Comparison of ENCODE assay signal across 37 cellular contexts in genomic region chr9:2354856-2355255, GRCh38.
"Had no signal": no experiment of that assay in that cellular context is flagged by ENCODE, and none has a peak within 500 bp of the region (broad histone marks: within the 10 kb centered on the region; RNA-seq: fewer than 3 reads in every experiment).

No MANE protein-coding gene starts in this region.

- DNase-seq: activated CD4-positive, alpha-beta memory T cell treated with anti-CD3 and anti-CD28 coated beads, Interleukin-2, amount 10 ng/mL, durations not matched to agents 7 days and 5 days; activated CD4-positive, alpha-beta T cell treated with anti-CD3 and anti-CD28 coated beads for 1 hour; activated CD4-positive, alpha-beta T cell treated with anti-CD3 and anti-CD28 coated beads for 48 hours; activated CD4-positive, CD25-positive, alpha-beta regulatory T cell; activated CD8-positive, alpha-beta memory T cell treated with anti-CD3 and anti-CD28 coated beads for 24 hours; activated CD8-positive, alpha-beta memory T cell treated with anti-CD3 and anti-CD28 coated beads, Interleukin-2, amount 10 ng/mL, durations not matched to agents 7 days and 5 days; activated gamma-delta T cell; activated naive CD4-positive, alpha-beta T cell treated with Interleukin-2 at 50 U/mL for 16 hours; activated naive CD8-positive, alpha-beta T cell treated with anti-CD3 and anti-CD28 coated beads, Interleukin-2, amount 10 ng/mL, durations not matched to agents 7 days and 5 days; activated T-cell treated with anti-CD3 and anti-CD28 coated beads, Interleukin-2, amount 50 U/mL, for 1 hour; amygdala; NCI-H1092 treated with DMSO at 0.1 percent for 48 hours; NCI-H1417; NCI-H146; NCI-H187; NCI-H2029 treated with DMSO at 0.1 percent for 48 hours; NCI-H2107; NCI-H2171; NCI-H510A; NCI-H526; NCI-H748 treated with DMSO at 0.1 percent for 48 hours; NK-92 treated with Interleukin-12 subunit alpha and Interleukin-12 subunit beta, amount 100 ng/mL, for 24 hours; PC-3; Peyer's patch; RPMI8226; SHP77 treated with DMSO at 0.1 percent for 48 hours; T-cell; T-helper 17 cell; T-helper 9 cell had no signal

- H3K4me3 Mint-ChIP-seq: activated CD4-positive, alpha-beta memory T cell treated with anti-CD3 and anti-CD28 coated beads, Interleukin-2, amount 10 ng/mL, durations not matched to agents 7 days and 5 days; activated CD8-positive, alpha-beta memory T cell treated with anti-CD3 and anti-CD28 coated beads, Interleukin-2, amount 10 ng/mL, durations not matched to agents 7 days and 5 days; activated naive CD4-positive, alpha-beta T cell treated with anti-CD3 and anti-CD28 coated beads, Interleukin-2, amount 50 U/mL, for 24 hours; activated naive CD8-positive, alpha-beta T cell treated with anti-CD3 and anti-CD28 coated beads, Interleukin-2, amount 10 ng/mL, durations not matched to agents 7 days and 5 days; T-cell; T-helper 17 cell had no signal

- H3K27ac Mint-ChIP-seq: activated CD4-positive, alpha-beta memory T cell treated with anti-CD3 and anti-CD28 coated beads, Interleukin-2, amount 10 ng/mL, durations not matched to agents 7 days and 5 days; activated CD8-positive, alpha-beta memory T cell treated with anti-CD3 and anti-CD28 coated beads, Interleukin-2, amount 10 ng/mL, durations not matched to agents 7 days and 5 days; activated naive CD4-positive, alpha-beta T cell treated with anti-CD3 and anti-CD28 coated beads, Interleukin-2, amount 50 U/mL, for 24 hours; activated naive CD8-positive, alpha-beta T cell treated with anti-CD3 and anti-CD28 coated beads, Interleukin-2, amount 10 ng/mL, durations not matched to agents 7 days and 5 days; activated T-helper 2 cell treated with anti-CD3 and anti-CD28 coated beads, Interferon-gamma antibody, Interleukin-2, Interleukin-4, amounts not matched to agents 10 μg/mL and 5 μg/mL and 100 μg/mL, durations not matched to agents 14 hours and 24 hours and 36 hours; T-cell; T-helper 17 cell had no signal

- H3K4me3 ChIP-seq: ascending aorta, cardiac muscle cell, Peyer's patch, SJSA1 had no signal

- H3K27ac ChIP-seq: ascending aorta, cardiac muscle cell, KMS-11, Peyer's patch, SJSA1, VCaP had no signal

- H3K9me3 Mint-ChIP-seq: activated CD4-positive, alpha-beta memory T cell treated with anti-CD3 and anti-CD28 coated beads, Interleukin-2, amount 10 ng/mL, durations not matched to agents 7 days and 5 days; activated naive CD4-positive, alpha-beta T cell treated with anti-CD3 and anti-CD28 coated beads, Interleukin-2, amount 50 U/mL, for 24 hours; activated naive CD8-positive, alpha-beta T cell treated with anti-CD3 and anti-CD28 coated beads, Interleukin-2, amount 10 ng/mL, durations not matched to agents 7 days and 5 days; activated T-helper 2 cell treated with anti-CD3 and anti-CD28 coated beads, Interferon-gamma antibody, Interleukin-2, Interleukin-4, amounts not matched to agents 10 μg/mL and 5 μg/mL and 100 μg/mL, durations not matched to agents 14 hours and 24 hours and 36 hours; T-cell had no signal

- H3K36me3 ChIP-seq: ascending aorta, cardiac muscle cell, Peyer's patch, SJSA1 had no signal

- H3K27me3 Mint-ChIP-seq: activated CD4-positive, alpha-beta memory T cell treated with anti-CD3 and anti-CD28 coated beads, Interleukin-2, amount 10 ng/mL, durations not matched to agents 7 days and 5 days; activated CD8-positive, alpha-beta memory T cell treated with anti-CD3 and anti-CD28 coated beads, Interleukin-2, amount 10 ng/mL, durations not matched to agents 7 days and 5 days had no signal

- H3K4me2 ChIP-seq: KMS-11 had no signal

- H3K4me1 Mint-ChIP-seq: activated CD4-positive, alpha-beta memory T cell treated with anti-CD3 and anti-CD28 coated beads, Interleukin-2, amount 10 ng/mL, durations not matched to agents 7 days and 5 days; activated CD8-positive, alpha-beta memory T cell treated with anti-CD3 and anti-CD28 coated beads, Interleukin-2, amount 10 ng/mL, durations not matched to agents 7 days and 5 days; activated naive CD4-positive, alpha-beta T cell treated with anti-CD3 and anti-CD28 coated beads, Interleukin-2, amount 50 U/mL, for 24 hours; activated naive CD8-positive, alpha-beta T cell treated with anti-CD3 and anti-CD28 coated beads, Interleukin-2, amount 10 ng/mL, durations not matched to agents 7 days and 5 days; T-cell; T-helper 17 cell had no signal

- H3K36me3 Mint-ChIP-seq: activated CD8-positive, alpha-beta memory T cell treated with anti-CD3 and anti-CD28 coated beads, Interleukin-2, amount 10 ng/mL, durations not matched to agents 7 days and 5 days; activated naive CD4-positive, alpha-beta T cell treated with anti-CD3 and anti-CD28 coated beads, Interleukin-2, amount 50 U/mL, for 24 hours; activated naive CD8-positive, alpha-beta T cell treated with anti-CD3 and anti-CD28 coated beads, Interleukin-2, amount 10 ng/mL, durations not matched to agents 7 days and 5 days; T-cell had no signal

- H3K4me1 ChIP-seq: ascending aorta, Peyer's patch, SJSA1 had no signal

- H3K27me3 ChIP-seq: ascending aorta, cardiac muscle cell, Peyer's patch, SJSA1 had no signal

- ATAC-seq: activated CD8-positive, alpha-beta memory T cell treated with anti-CD3 and anti-CD28 coated beads, Interleukin-2, amount 10 ng/mL, durations not matched to agents 7 days and 5 days; PC-3; SK-N-SH treated with all-trans-retinoic acid at 6 μM for 48 hours; T-cell; T-helper 17 cell had no signal

- H3K9me3 ChIP-seq: Peyer's patch, SJSA1 had no signal

- H3K9ac ChIP-seq: KMS-11 had no signal
